Comparison of ENCODE assay signal across 8 cellular contexts in the genomic region with DNA sequence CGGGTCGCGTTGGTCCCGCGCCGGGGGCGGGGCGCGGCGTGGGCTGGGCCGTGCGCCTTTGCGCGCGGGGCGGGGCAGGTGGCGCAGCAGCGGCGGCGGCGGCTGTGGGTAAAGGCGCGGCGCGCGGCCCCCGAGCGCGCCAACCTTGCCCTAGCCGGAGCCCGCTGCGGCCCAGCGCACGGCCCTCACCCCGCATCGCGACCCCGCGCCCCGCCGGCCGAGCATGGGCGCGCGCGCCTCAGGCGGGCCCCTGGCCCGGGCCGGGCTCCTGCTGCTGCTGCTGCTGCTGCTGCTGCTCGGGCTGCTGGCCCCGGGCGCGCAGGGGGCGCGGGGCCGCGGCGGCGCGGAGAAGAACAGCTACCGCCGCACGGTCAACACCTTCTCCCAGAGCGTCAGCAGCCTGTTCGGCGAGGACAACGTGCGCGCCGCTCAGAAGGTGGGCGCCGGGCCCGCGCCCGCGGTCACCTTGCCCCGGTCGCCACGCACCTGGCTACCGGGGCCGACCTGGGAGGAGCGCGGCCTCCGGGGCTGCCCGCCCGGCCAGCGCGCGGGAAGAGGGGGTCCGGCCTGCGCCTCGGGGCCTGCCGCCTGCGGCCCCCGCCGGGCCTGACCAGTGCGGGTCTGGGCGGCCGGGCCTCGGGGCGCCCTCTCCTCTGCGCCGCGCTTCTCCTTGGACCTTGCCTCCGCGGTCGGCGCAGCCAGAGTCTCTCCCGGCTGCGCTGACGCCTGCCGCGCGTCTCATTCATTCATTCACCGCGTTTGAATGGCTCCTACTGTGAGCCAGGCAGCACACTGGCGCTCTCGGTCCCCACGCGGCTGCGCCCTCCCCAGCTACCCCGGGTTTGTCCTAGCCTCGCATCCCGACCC. TPM values are rescaled to one million over a fixed set of nuclear protein-coding genes. Genes with fewer than 3 reads are reported as not detected.
DNase-seq lines count a peak whose midpoint lies in the region; ATAC-seq, FAIRE-seq and TF ChIP-seq lines count a peak whose summit lies in the region.

A gene with protein sequence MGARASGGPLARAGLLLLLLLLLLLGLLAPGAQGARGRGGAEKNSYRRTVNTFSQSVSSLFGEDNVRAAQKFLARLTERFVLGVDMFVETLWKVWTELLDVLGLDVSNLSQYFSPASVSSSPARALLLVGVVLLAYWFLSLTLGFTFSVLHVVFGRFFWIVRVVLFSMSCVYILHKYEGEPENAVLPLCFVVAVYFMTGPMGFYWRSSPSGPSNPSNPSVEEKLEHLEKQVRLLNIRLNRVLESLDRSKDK (plus strand): TSS at position 78 of the 867 bp plus-strand sequence. CDS start 146 bp downstream, at position 224.

- H3K4me3 ChIP-seq in SJCRH30 (peak within 1 kb of the TSS; percentile 82), pancreas (peak within 1 kb of the TSS; percentile 42 to 63 (median 54)), transverse colon (peak within 1 kb of the TSS; percentile 13 to 88 (median 82))

- no peaks in the 10 kb centered on the region for H3K9me3 ChIP-seq in SJCRH30 (replicated peaks)
- no peaks in the 10 kb centered on the region for H3K9me3 ChIP-seq in pancreas
- no peaks in the 10 kb centered on the region for H3K9me3 ChIP-seq in transverse colon

- no peak for TF ChIP-seq EP300 in transverse colon (IDR thresholded peaks at IDR 0.05; ENCODE audit: low read depth)

- TF ChIP-seq CTCF in pancreas (IDR thresholded peaks at IDR 0.05): no peak
- no peak for TF ChIP-seq CTCF in transverse colon (IDR thresholded peaks at IDR 0.05)

- in situ Hi-C loops in transverse colon (cut with MboI; ENCODE audit: low pct_ligation_motif_present in 1 of 4, low pct_unique_long_range_greater_than_20kb in 1 of 4, low sequenced_read_pairs in 3 of 4): no loop called here

- FAIRE-seq in pancreas (lab: Jason Lieb, UNC): no peak

- no peaks in the 10 kb centered on the region for H3K27me3 ChIP-seq in SJCRH30
- H3K27me3 ChIP-seq in pancreas: no peaks in the 10 kb centered on the region
- H3K27me3 ChIP-seq in transverse colon: no peaks in the 10 kb centered on the region

- 0 to 1% methylated on average over 81 to 124 of the region's 124 CpGs for WGBS in pancreas, 2 donors
- WGBS in transverse colon (ENCODE audit: low coverage in 1 of 2), 2 donors: 0% methylated on average over 28 of the region's 124 CpGs; no CpG with 5 or more reads in 1 of the 2 donors

- DNase-seq in D341Med (ENCODE audit: low spot score) (peak; percentile 92), HT1080 (ENCODE audit: low read depth) (no peak), SJCRH30 (peak; percentile 46 to 73), head of caudate nucleus (peak; percentile 17 to 86 (median 75)), pancreas (peak; percentile 60 to 87 (median 66)), transverse colon (peak; percentile 81)
- peak; percentile 19 to 68 (median 39) for DNase-seq in activated naive CD4-positive, alpha-beta T cell (lab: John Stamatoyannopoulos, UW)

- intact Hi-C loops in head of caudate nucleus (cut with DNase I): loop anchor here (5.0 kb wide), 1 partner anchor 74 kb away; the partner anchor contains the start of gene AACS
- intact Hi-C loops in pancreas (cut with DNase I): no loop called here
- intact Hi-C loops in transverse colon (cut with DNase I; ENCODE audit: low total_unique reads): no loop called here

- no peak for TF ChIP-seq POLR2A in transverse colon (IDR thresholded peaks at IDR 0.05)

- H3K36me3 ChIP-seq in SJCRH30: no peaks in the 10 kb centered on the region
- no peaks in the 10 kb centered on the region for H3K36me3 ChIP-seq in pancreas
- H3K36me3 ChIP-seq in transverse colon: no peaks in the 10 kb centered on the region

- ATAC-seq in GM19467 (IDR thresholded peaks at IDR 0.05; ENCODE audit: unreplicated experiment): peak; percentile 56
- ATAC-seq in pancreas: peak; percentile 73 to 79 (median 76)

- H3K27ac ChIP-seq in SJCRH30 (peak within 1 kb of the TSS; percentile 14; the same call in 1 of the 2 replicates), pancreas (peak within 1 kb of the TSS in 2 of 4 donors; percentile 57 to 71), transverse colon (peak within 1 kb of the TSS; percentile 76 to 84 (median 83))

- H3K4me1 ChIP-seq in SJCRH30 (no peaks in the 10 kb centered on the region), pancreas (peaks cover 0 to 14% (median 4%) of the 10 kb centered on the region in 3 donors), transverse colon (peaks cover 0 to 34% (median 12%) of the 10 kb centered on the region in 4 donors)

RNA-seq across cellular contexts. Expression of the gene that starts here (rescaled TPM):
- 13.0 and 18.0 TPM in 2 replicates for total RNA-seq in HT1080 (2014; rRNA removed; shearing (Covaris generic))
- 7.5 and 7.9 TPM in 2 replicates for polyA plus RNA-seq in HT1080 (2015; cell fraction: cytosol; rRNA removed)
- 3.9 and 4.1 TPM in 2 replicates for polyA plus RNA-seq in HT1080 (2015; cell fraction: nucleus; rRNA removed)
- 20.7 and 21.9 TPM in 2 replicates for total RNA-seq in SJCRH30 (2014; rRNA removed; shearing (Covaris generic))
- total RNA-seq in pancreas: 10 to 100 TPM in 2 of 6 donors, 1 to 10 TPM in 4; 2.7 to 10.6 (median 5.5) TPM
- polyA plus RNA-seq in pancreas: 1 to 10 TPM; 1.5 to 2.4 TPM
- total RNA-seq in transverse colon: 10 to 100 TPM; 14.2 to 38.5 (median 23.1) TPM
